In the genomic region with DNA sequence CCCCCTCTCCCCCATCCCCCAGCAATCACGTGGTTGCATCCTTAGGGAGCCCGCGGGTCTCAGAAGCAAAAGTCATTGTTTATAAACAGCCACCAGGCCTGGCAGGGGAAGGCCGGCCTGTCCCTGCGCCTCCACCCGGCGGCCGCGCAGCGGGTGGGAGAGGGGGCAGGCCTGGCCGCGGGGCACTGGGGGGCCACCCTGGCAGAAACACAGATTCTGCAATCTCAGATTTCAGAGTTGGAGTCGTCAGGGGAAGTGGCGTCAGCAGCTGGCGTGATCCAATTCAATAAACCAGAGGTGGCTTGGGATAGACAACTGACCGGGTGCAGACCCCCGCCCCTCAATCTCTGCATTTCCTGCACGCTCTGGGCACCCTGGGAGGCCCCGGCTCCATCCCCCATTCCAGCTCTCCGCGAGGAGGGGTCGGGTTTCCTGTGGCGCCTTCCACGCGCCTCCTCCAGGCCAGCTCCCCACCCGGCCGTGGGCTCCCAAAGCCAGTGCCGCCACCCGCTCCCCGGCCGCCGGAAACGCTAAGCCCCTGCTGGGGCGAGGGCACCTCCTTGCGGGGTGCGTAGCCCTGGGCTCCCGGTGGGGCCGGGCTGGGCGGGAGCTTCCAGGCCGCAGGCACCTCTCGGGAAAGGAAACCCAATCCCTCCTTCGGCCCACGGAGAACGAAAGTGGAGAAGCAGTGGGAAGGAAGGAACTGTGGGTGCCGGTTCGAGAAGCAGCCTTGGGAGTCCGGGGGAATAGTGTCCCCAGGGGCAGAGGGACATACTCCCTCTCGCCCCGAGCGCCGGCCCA, we compare ENCODE assay signal across 8 cellular contexts.
DNase-seq lines count a peak whose midpoint lies in the region; ATAC-seq and TF ChIP-seq lines count a peak whose summit lies in the region.

No MANE protein-coding gene starts in this region.

- H3K9me2 ChIP-seq in MM.1S (replicated peaks; ENCODE audit: insufficient read depth, low read length), result no peaks in the 10 kb centered on the region

- H3K36me3 ChIP-seq in MM.1S (replicated peaks; ENCODE audit: insufficient read depth, low read length) (no peaks in the 10 kb centered on the region), brain microvascular endothelial cell (replicated peaks) (no peaks in the 10 kb centered on the region)

- no peaks in the 10 kb centered on the region for H3K9me3 ChIP-seq in MM.1S (replicated peaks; ENCODE audit: insufficient read depth, low read length)

- DNase-seq in DMS79 treated with DMSO at 0.1 percent for 48 hours (lab: John Stamatoyannopoulos, UW) (peak; percentile 52), MM.1S (no peak), brain microvascular endothelial cell (peak; percentile 44), iPS-NIHi11 (ENCODE audit: low spot score) (peak; percentile 70), kidney glomerular epithelial cell (lab: John Stamatoyannopoulos, UW) (no peak), NCI-H2196 treated with DMSO at 0.1 percent for 48 hours (lab: John Stamatoyannopoulos, UW; ENCODE audit: unreplicated experiment) (no peak)

- in situ Hi-C loops in brain microvascular endothelial cell (cut with HindIII; ENCODE audit: low pct_ligation_motif_present, low sequenced_read_pairs), result no loop called here

- no peaks in the 10 kb centered on the region for H4K20me1 ChIP-seq in MM.1S (ENCODE audit: insufficient read depth, low read length)

- H3K4me3 ChIP-seq in MM.1S (ENCODE audit: low read length), result peak overlapping the region; percentile 57
- peak overlapping the region; percentile 86 for H3K4me3 ChIP-seq in brain microvascular endothelial cell (ENCODE audit: low read depth, low read length)
- peak overlapping the region; percentile 55 to 89 (median 77) for H3K4me3 ChIP-seq in skin epidermis

- H3K4me2 ChIP-seq in MM.1S (ENCODE audit: low read depth, low read length), result peak overlapping the region; percentile 100

- H3K4me1 ChIP-seq in MM.1S (ENCODE audit: low read length), result no peaks in the 10 kb centered on the region

- H3K27ac ChIP-seq in MM.1S (ENCODE audit: low read length), result no peak overlapping the region
- H3K27ac ChIP-seq in brain microvascular endothelial cell, result peak overlapping the region; percentile 58
- peak overlapping the region in 20 of 21 experiments; percentile 26 to 85 (median 70) for H3K27ac ChIP-seq in skin epidermis

- H3F3A ChIP-seq in MM.1S (ENCODE audit: insufficient read depth, low read length), result no peaks in the 10 kb centered on the region; the same call in 1 of the 2 replicates

- peak overlapping the region; percentile 12; the same call in 1 of the 2 replicates for H3K9ac ChIP-seq in MM.1S (ENCODE audit: low read length)

- H3K27me3 ChIP-seq in MM.1S (replicated peaks; ENCODE audit: insufficient read depth, low read length) (peaks cover 4% of the 10 kb centered on the region; the same call in 1 of the 2 replicates), brain microvascular endothelial cell (replicated peaks) (no peaks in the 10 kb centered on the region)

- no peaks in the 10 kb centered on the region for H3K79me2 ChIP-seq in MM.1S (ENCODE audit: low read length)

- H2AFZ ChIP-seq in MM.1S (ENCODE audit: low read length), result peak overlapping the region; percentile 61

- TF ChIP-seq CTCF in MM.1S (IDR thresholded peaks at IDR 0.05; ENCODE audit: low read length) (no peak), brain microvascular endothelial cell (IDR thresholded peaks at IDR 0.05; ENCODE audit: low read depth, low read length, missing control alignments) (no peak)

- no peak for ATAC-seq in GM21576 (IDR thresholded peaks at IDR 0.05; ENCODE audit: unreplicated experiment)

Comparison
In these comparisons a context has a peak if more than half of its experiments do, and no peak if none do; other contexts are left out.
1. DNase-seq: peak in DMS79 treated with DMSO at 0.1 percent for 48 hours (single experiment), brain microvascular endothelial cell (single experiment) and iPS-NIHi11 (single experiment); none in MM.1S (single experiment), kidney glomerular epithelial cell (single experiment) and NCI-H2196 treated with DMSO at 0.1 percent for 48 hours (single experiment).
2. Peak in every context shown above with its lines, with median percentiles within 50 percentile points of each other: H3K4me3 ChIP-seq.